Comparison of ENCODE assay signal across 8 cellular contexts in genomic region chr4:1628892-1629703, GRCh38. TPM values are rescaled to one million over a fixed set of nuclear protein-coding genes. Genes with fewer than 3 reads are reported as not detected.
DNase-seq lines count a peak whose midpoint lies in the region; ATAC-seq, FAIRE-seq and TF ChIP-seq lines count a peak whose summit lies in the region.

No MANE protein-coding gene starts in this region.

- no peaks in the 10 kb centered on the region for H3K4me1 ChIP-seq in RWPE2 (ENCODE audit: insufficient read depth, poor library complexity, severe bottlenecking)

- H3K27ac ChIP-seq in RWPE2 (ENCODE audit: poor library complexity, severe bottlenecking): no peak overlapping the region

- no peaks in the 10 kb centered on the region for H3K36me3 Mint-ChIP-seq in glutamatergic neuron (ENCODE audit: unreplicated experiment)

- no peak overlapping the region for H3K27ac Mint-ChIP-seq in glutamatergic neuron (ENCODE audit: unreplicated experiment)

- no peak overlapping the region for H3K4me3 ChIP-seq in RWPE2 (ENCODE audit: severe bottlenecking)

- TF ChIP-seq CTCF in RWPE2 (IDR thresholded peaks at IDR 0.05; ENCODE audit: poor library complexity, severe bottlenecking): peak; percentile 91
- peak; percentile 99 for TF ChIP-seq CTCF in glutamatergic neuron (IDR thresholded peaks at IDR 0.05; ENCODE audit: partially characterized antibody, unreplicated experiment)

- no peaks in the 10 kb centered on the region for H3K27me3 ChIP-seq in RWPE2 (ENCODE audit: insufficient read depth, poor library complexity, severe bottlenecking)

- no peaks in the 10 kb centered on the region for H3K4me1 Mint-ChIP-seq in glutamatergic neuron (ENCODE audit: low read depth, unreplicated experiment)

- no peaks in the 10 kb centered on the region for H3K9me3 ChIP-seq in RWPE2 (ENCODE audit: severe bottlenecking)

- in situ Hi-C loops in Caki2 (cut with HindIII; ENCODE audit: low pct_unique_long_range_greater_than_20kb, low sequenced_read_pairs): no loop called here

- FAIRE-seq in urothelium cell line (lab: Jason Lieb, UNC): no peak

- no peaks in the 10 kb centered on the region for H3K36me3 ChIP-seq in RWPE2 (ENCODE audit: low read depth)

- intact Hi-C loops in posterior vena cava (cut with DNase I): loop anchor here (5.0 to 10.0 kb wide), 2 partner anchors 272 to 274 kb away; no protein-coding TSS in a partner anchor

- ATAC-seq in HG02798 (IDR thresholded peaks at IDR 0.05; ENCODE audit: poor library complexity, unreplicated experiment) (peak; percentile 53), RWPE2 (ENCODE audit: low read depth) (peak; percentile 81), HG03460 (IDR thresholded peaks at IDR 0.05; ENCODE audit: unreplicated experiment) (no peak)

- H3K27me3 Mint-ChIP-seq in glutamatergic neuron (ENCODE audit: unreplicated experiment): peaks cover 3% of the 10 kb centered on the region

- no peak overlapping the region for H3K4me3 Mint-ChIP-seq in glutamatergic neuron (ENCODE audit: unreplicated experiment)

- DNase-seq in Caki2 (ENCODE audit: low read depth): peak; percentile 16
- no peak for DNase-seq in RWPE2 (ENCODE audit: low spot score)
- DNase-seq in activated effector memory CD4-positive, alpha-beta T cell treated with Interleukin-2 at 50 U/mL for 16 hours: peak; percentile 50
- peak; percentile 92 for DNase-seq in glutamatergic neuron
- peak; percentile 90 for DNase-seq in posterior vena cava (ENCODE audit: low spot score)
- DNase-seq in urothelium cell line (ENCODE audit: low spot score): peak; percentile 75

- no peaks in the 10 kb centered on the region for H3K9me3 Mint-ChIP-seq in glutamatergic neuron (ENCODE audit: unreplicated experiment)

RNA-seq across cellular contexts. Expression of gene FAM53A, which starts 55.0 kb away (rescaled TPM):
- 3.2 and 5.2 TPM in 2 replicates for total RNA-seq in Caki2 (2014; rRNA removed; shearing (Covaris generic); ENCODE audit: low replicate concordance)
- 1.1 TPM for total RNA-seq in glutamatergic neuron (ENCODE audit: unreplicated experiment)
- total RNA-seq in posterior vena cava: 1 to 10 TPM; 1.5 to 1.7 TPM
